Comparison of ENCODE assay signal across 16 cellular contexts in genomic region chr16:46828292-46828691, GRCh38. TPM values are rescaled to one million over a fixed set of nuclear protein-coding genes. Genes with fewer than 3 reads are reported as not detected.
DNase-seq lines count a peak whose midpoint lies in the region; ATAC-seq and TF ChIP-seq lines count a peak whose summit lies in the region.
"Had no signal": no experiment of that assay in that cellular context is flagged by ENCODE, and none has a peak within 500 bp of the region (broad histone marks: within the 10 kb centered on the region; RNA-seq: fewer than 3 reads in every experiment).

No MANE protein-coding gene starts in this region.

- CTCF ChIA-PET in CD4-positive, alpha-beta T cell (lab: Charles Lee) = interaction anchor here (0.8 kb wide), 1 partner anchor 33 kb away, joined by 4 read pairs; no protein-coding TSS in a partner anchor

- no peak overlapping the region for H3K27ac Mint-ChIP-seq in CD4-positive, alpha-beta T cell
- H3K27ac Mint-ChIP-seq in brain = peak overlapping the region in 2 of 5 experiments; percentile 65 to 69

- no peak for ATAC-seq in CD4-positive, alpha-beta T cell (ENCODE audit: poor library complexity)
- no peak for ATAC-seq in HG02852 (IDR thresholded peaks at IDR 0.05; ENCODE audit: unreplicated experiment)
- ATAC-seq: CD8-positive, alpha-beta T cell; lower lobe of right lung had no signal

- peaks cover 48% of the 10 kb centered on the region for H3K4me1 Mint-ChIP-seq in CD4-positive, alpha-beta T cell (ENCODE audit: low read depth)
- peaks cover 59% of the 10 kb centered on the region for H3K4me1 Mint-ChIP-seq in brain

- TF ChIP-seq CTCF in CD4-positive, alpha-beta T cell (IDR thresholded peaks at IDR 0.05) = no peak
- TF ChIP-seq CTCF in brain (conservative IDR thresholded peaks at IDR 0.05) = no peak
- TF ChIP-seq CTCF in breast epithelium (IDR thresholded peaks at IDR 0.05) = no peak

- H3K9me3 Mint-ChIP-seq in CD4-positive, alpha-beta T cell = no peaks in the 10 kb centered on the region
- peaks cover 0 to 3% (median 0%) of the 10 kb centered on the region in 5 experiments for H3K9me3 Mint-ChIP-seq in brain
- H3K9me3 Mint-ChIP-seq: activated naive CD4-positive, alpha-beta T cell treated with anti-CD3 and anti-CD28 coated beads, Interleukin-2, amount 50 U/mL, for 24 hours; CD8-positive, alpha-beta T cell; central memory CD8-positive, alpha-beta T cell had no signal

- H3K27me3 ChIP-seq in CD4-positive, alpha-beta T cell (ENCODE audit: control insufficient read depth, insufficient read depth, low read length) = no peaks in the 10 kb centered on the region
- no peaks in the 10 kb centered on the region for H3K27me3 ChIP-seq in breast epithelium
- H3K27me3 ChIP-seq: right atrium auricular region, thyroid gland had no signal

- H3K36me3 ChIP-seq in breast epithelium = no peaks in the 10 kb centered on the region
- H3K36me3 ChIP-seq: lower lobe of right lung, right atrium auricular region, thyroid gland had no signal

- intact Hi-C loops in CD4-positive, alpha-beta T cell (cut with DNase I, micrococcal nuclease) = no loop called here
- intact Hi-C loops in breast epithelium (cut with DNase I; ENCODE audit: low total_unique reads) = no loop called here

- no peak for DNase-seq in CD4-positive, alpha-beta T cell
- DNase-seq in OCI-M1 (lab: John Stamatoyannopoulos, UW) (peak; percentile 39), breast epithelium (ENCODE audit: low spot score in 2 of 2) (no peak), NCI-H1436 treated with DMSO at 0.1 percent for 48 hours (lab: John Stamatoyannopoulos, UW) (no peak)
- DNase-seq: CD8-positive, alpha-beta T cell; KBM-7; lower lobe of right lung; NCI-H524 treated with DMSO at 0.1 percent for 48 hours; stimulated activated CD4-positive, alpha-beta T cell treated with anti-CD3 and anti-CD28 coated beads, Interleukin-2, amount 100 ng/mL, for 24 hours; thyroid gland had no signal

- no peak for TF ChIP-seq POLR2A in breast epithelium (IDR thresholded peaks at IDR 0.05)

- H3K4me1 ChIP-seq in breast epithelium = no peaks in the 10 kb centered on the region

- no peak overlapping the region for H3K27ac ChIP-seq in CD4-positive, alpha-beta T cell (ENCODE audit: low read depth, low read length)
- no peak overlapping the region for H3K27ac ChIP-seq in breast epithelium
- H3K27ac ChIP-seq: lower lobe of right lung, thyroid gland had no signal

- H3K9me3 ChIP-seq in CD4-positive, alpha-beta T cell (ENCODE audit: control insufficient read depth, low read length) = no peaks in the 10 kb centered on the region
- H3K9me3 ChIP-seq in breast epithelium = no peaks in the 10 kb centered on the region
- H3K9me3 ChIP-seq: lower lobe of right lung, right atrium auricular region, thyroid gland had no signal

- no peaks in the 10 kb centered on the region for H3K27me3 Mint-ChIP-seq in CD4-positive, alpha-beta T cell
- peaks cover 20% of the 10 kb centered on the region for H3K27me3 Mint-ChIP-seq in brain
- H3K27me3 Mint-ChIP-seq: activated naive CD4-positive, alpha-beta T cell treated with anti-CD3 and anti-CD28 coated beads, Interleukin-2, amount 50 U/mL, for 24 hours; central memory CD8-positive, alpha-beta T cell had no signal

- H3K36me3 Mint-ChIP-seq in CD4-positive, alpha-beta T cell (ENCODE audit: low read depth) = peaks cover 16% of the 10 kb centered on the region
- peaks cover 12% of the 10 kb centered on the region for H3K36me3 Mint-ChIP-seq in brain

- POLR2A ChIA-PET in CD4-positive, alpha-beta T cell (lab: Charles Lee) = interaction anchor here (2.1 to 4.6 kb wide), 2 partner anchors 38 to 145 kb away, joined by 7 to 32 read pairs; partner anchors contain the start of gene DNAJA2

- peak overlapping the region; percentile 21; the same call in 1 of the 2 replicates for H3K4me3 ChIP-seq in GM08714 (ENCODE audit: low read length)
- no peak overlapping the region for H3K4me3 ChIP-seq in breast epithelium
- H3K4me3 ChIP-seq: lower lobe of right lung, right atrium auricular region, thyroid gland had no signal

- peak overlapping the region; percentile 68 for H3K4me3 Mint-ChIP-seq in CD4-positive, alpha-beta T cell
- peak overlapping the region; percentile 40 to 99 (median 90) for H3K4me3 Mint-ChIP-seq in brain

RNA-seq across cellular contexts. Expression of gene C16orf87, which starts 2.7 kb away (rescaled TPM):
- 10 to 100 TPM; 20.6 to 22.6 TPM for total RNA-seq in CD4-positive, alpha-beta T cell
- polyA plus RNA-seq in brain (ENCODE audit: insufficient read depth, low read depth, low replicate concordance) = 8.7 TPM
- total RNA-seq in breast epithelium = 1 to 10 TPM; 3.6 to 7.6 (median 5.9) TPM

RNA-seq across cellular contexts. Expression of gene GPT2, which starts 55.9 kb away (rescaled TPM):
- under 1 TPM in 1 of 2 experiments, not detected in 1; 0.47 TPM for total RNA-seq in CD4-positive, alpha-beta T cell
- polyA plus RNA-seq in brain (ENCODE audit: insufficient read depth, low read depth, low replicate concordance) = 116 TPM
- 10 to 100 TPM; 17.4 to 56.2 (median 21.7) TPM for total RNA-seq in breast epithelium

Comparison
In these comparisons a context has a peak if more than half of its experiments do, and no peak if none do; other contexts are left out.
1. RNA of gene GPT2, which starts 55.9 kb away (total RNA-seq): 17.4 to 56.2 TPM in breast epithelium; 0.47 TPM in CD4-positive, alpha-beta T cell; every median in the first group is over 10 times any median in the second.